Comparison of ENCODE assay signal across 21 cellular contexts in the genomic region with DNA sequence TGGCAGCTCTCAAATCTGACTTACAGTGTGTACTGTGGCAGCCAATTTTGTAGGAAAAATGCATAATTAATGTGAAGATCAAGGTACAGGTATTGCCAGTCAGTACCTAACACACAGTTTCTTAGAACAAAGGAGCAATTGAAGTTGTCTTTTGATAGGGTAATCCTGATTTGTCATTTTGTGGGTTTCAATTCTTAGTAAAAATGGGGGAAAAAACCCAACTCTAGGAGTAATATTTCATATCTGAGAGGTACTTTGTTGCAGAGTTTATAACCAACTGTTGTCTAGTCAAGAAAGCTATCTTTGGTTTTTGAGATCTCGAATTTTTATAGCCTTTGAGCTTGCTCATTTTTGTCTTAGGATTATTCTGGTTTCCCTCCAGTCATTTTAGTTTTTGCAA.
"Had no signal": no experiment of that assay in that cellular context is flagged by ENCODE, and none has a peak within 500 bp of the region (broad histone marks: within the 10 kb centered on the region; RNA-seq: fewer than 3 reads in every experiment).

No MANE protein-coding gene starts in this region.

- H3K36me3 Mint-ChIP-seq: activated naive CD4-positive, alpha-beta T cell treated with anti-CD3 and anti-CD28 coated beads, Interleukin-2, amount 50 U/mL, for 24 hours; immature natural killer cell; naive thymus-derived CD8-positive, alpha-beta T cell; stimulated activated naive B cell treated with anti-CD40 and anti-IgM and Interleukin-4, amounts not matched to agents 10 μg/mL and 1 μg/mL and 100 μg/mL, for 72 hours had no signal

- H3K4me1 ChIP-seq: uterus had no signal

- H3K36me3 ChIP-seq: adrenal gland, neutrophil, pancreas, spleen, tibial nerve, uterus had no signal

- H3K9me3 Mint-ChIP-seq: activated CD4-positive, alpha-beta memory T cell treated with anti-CD3 and anti-CD28 coated beads, Interleukin-2, amount 10 ng/mL, durations not matched to agents 7 days and 5 days; activated naive CD4-positive, alpha-beta T cell treated with anti-CD3 and anti-CD28 coated beads, Interleukin-2, amount 50 U/mL, for 24 hours; dendritic cell treated with granulocyte-macrophage colony-stimulating factor and Interleukin-4, amounts not matched to agents 40 ng/mL and 50 ng/mL, for 4 days; immature natural killer cell; naive thymus-derived CD8-positive, alpha-beta T cell; stimulated activated naive B cell treated with anti-CD40 and anti-IgM and Interleukin-4, amounts not matched to agents 10 μg/mL and 1 μg/mL and 100 μg/mL, for 72 hours had no signal

- H3K27ac Mint-ChIP-seq: activated CD4-positive, alpha-beta memory T cell treated with anti-CD3 and anti-CD28 coated beads, Interleukin-2, amount 10 ng/mL, durations not matched to agents 7 days and 5 days; activated naive CD4-positive, alpha-beta T cell treated with anti-CD3 and anti-CD28 coated beads, Interleukin-2, amount 50 U/mL, for 24 hours; dendritic cell treated with granulocyte-macrophage colony-stimulating factor and Interleukin-4, amounts not matched to agents 40 ng/mL and 50 ng/mL, for 4 days; immature natural killer cell; naive thymus-derived CD8-positive, alpha-beta T cell; stimulated activated naive B cell treated with anti-CD40 and anti-IgM and Interleukin-4, amounts not matched to agents 10 μg/mL and 1 μg/mL and 100 μg/mL, for 72 hours; T-helper 17 cell had no signal

- H3K27me3 ChIP-seq: adrenal gland, neutrophil, pancreas, spleen, tibial nerve, uterus had no signal

- ATAC-seq: naive thymus-derived CD8-positive, alpha-beta T cell; pancreas; sciatic nerve; stimulated activated naive B cell treated with anti-CD40 and anti-IgM and Interleukin-4, amounts not matched to agents 10 μg/mL and 1 μg/mL and 100 μg/mL, for 72 hours; T-helper 17 cell had no signal

- H3K9me3 ChIP-seq: adrenal gland, neutrophil, pancreas, spleen, tibial nerve, uterus had no signal

- DNase-seq: activated CD4-positive, alpha-beta memory T cell treated with anti-CD3 and anti-CD28 coated beads, Interleukin-2, amount 10 ng/mL, durations not matched to agents 7 days and 5 days; activated CD4-positive, alpha-beta T cell treated with anti-CD3 and anti-CD28 coated beads for 4 hours; activated effector memory CD4-positive, alpha-beta T cell treated with anti-CD3 and anti-CD28 coated beads, Interleukin-2, amount 50 U/mL, for 16 hours; activated T-cell treated with anti-CD3 and anti-CD28 coated beads, Interleukin-2, amount 50 U/mL, for 1 hour; adrenal gland; effector memory CD4-positive, alpha-beta T cell; immature natural killer cell; mesenchymal stem cell; naive thymus-derived CD8-positive, alpha-beta T cell; pancreas; spleen; stimulated activated CD4-positive, alpha-beta T cell treated with anti-CD3 and anti-CD28 coated beads, Interleukin-4, amount 100 ng/mL, for 4 hours; stimulated activated naive B cell treated with anti-CD40 and anti-IgM and Interleukin-4, amounts not matched to agents 10 μg/mL and 1 μg/mL and 100 μg/mL, for 72 hours; T-helper 17 cell; uterus had no signal

- H3K4me3 ChIP-seq: adrenal gland, pancreas, spleen, tibial nerve, uterus had no signal

- H3K4me1 Mint-ChIP-seq: activated naive CD4-positive, alpha-beta T cell treated with anti-CD3 and anti-CD28 coated beads, Interleukin-2, amount 50 U/mL, for 24 hours; immature natural killer cell; naive thymus-derived CD8-positive, alpha-beta T cell; T-helper 17 cell had no signal

- H3K27me3 Mint-ChIP-seq: activated CD4-positive, alpha-beta memory T cell treated with anti-CD3 and anti-CD28 coated beads, Interleukin-2, amount 10 ng/mL, durations not matched to agents 7 days and 5 days; activated naive CD4-positive, alpha-beta T cell treated with anti-CD3 and anti-CD28 coated beads, Interleukin-2, amount 50 U/mL, for 24 hours; dendritic cell treated with granulocyte-macrophage colony-stimulating factor and Interleukin-4, amounts not matched to agents 40 ng/mL and 50 ng/mL, for 4 days; stimulated activated naive B cell treated with anti-CD40 and anti-IgM and Interleukin-4, amounts not matched to agents 10 μg/mL and 1 μg/mL and 100 μg/mL, for 72 hours; T-helper 17 cell had no signal

- H3K27ac ChIP-seq: adrenal gland, neutrophil, spleen, uterus, VCaP had no signal

- H3K4me3 Mint-ChIP-seq: activated CD4-positive, alpha-beta memory T cell treated with anti-CD3 and anti-CD28 coated beads, Interleukin-2, amount 10 ng/mL, durations not matched to agents 7 days and 5 days; activated naive CD4-positive, alpha-beta T cell treated with anti-CD3 and anti-CD28 coated beads, Interleukin-2, amount 50 U/mL, for 24 hours; dendritic cell treated with granulocyte-macrophage colony-stimulating factor and Interleukin-4, amounts not matched to agents 40 ng/mL and 50 ng/mL, for 4 days; immature natural killer cell; naive thymus-derived CD8-positive, alpha-beta T cell; stimulated activated naive B cell treated with anti-CD40 and anti-IgM and Interleukin-4, amounts not matched to agents 10 μg/mL and 1 μg/mL and 100 μg/mL, for 72 hours; T-helper 17 cell had no signal
